In the genomic region with DNA sequence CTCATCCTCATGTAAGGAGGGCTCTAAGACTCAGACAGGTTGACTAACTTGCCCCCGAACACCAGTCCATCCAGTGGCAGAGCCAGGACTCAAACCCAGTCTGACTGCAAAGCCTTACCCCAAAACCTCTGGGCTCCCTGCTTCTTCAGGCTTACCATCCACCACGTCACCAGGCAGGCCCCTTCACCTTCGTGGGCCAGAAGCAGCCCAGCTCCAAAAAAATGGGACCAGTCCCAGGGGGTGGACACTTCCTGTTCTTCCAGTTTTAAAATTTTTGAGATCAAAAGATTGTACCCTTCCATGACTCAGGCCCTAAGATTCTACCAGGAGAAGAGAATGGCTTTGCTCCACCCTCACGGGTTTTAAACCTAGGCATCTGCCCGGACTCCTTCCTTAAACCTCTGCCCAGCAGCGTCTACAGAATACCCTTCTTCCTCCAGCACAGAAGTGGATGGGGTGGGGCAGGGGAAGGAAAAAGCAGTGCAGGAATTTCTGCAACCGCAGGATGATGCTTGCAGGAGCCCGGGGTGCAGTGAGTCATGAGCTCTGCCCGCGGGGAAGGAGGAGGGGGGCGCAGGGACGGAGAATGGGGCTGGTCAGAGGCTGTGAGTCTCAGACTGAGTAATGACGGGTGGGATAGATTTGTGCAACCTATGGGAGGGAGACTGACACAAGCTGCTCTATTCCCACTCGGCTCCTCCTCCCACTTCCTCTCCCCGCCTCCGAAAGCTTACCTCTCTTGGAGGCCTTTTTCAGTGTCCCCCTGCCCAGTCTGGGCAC, we compare ENCODE assay signal across 8 cellular contexts. TPM values are rescaled to one million over a fixed set of nuclear protein-coding genes. Genes with fewer than 3 reads are reported as not detected.
DNase-seq lines count a peak whose midpoint lies in the region; ATAC-seq and TF ChIP-seq lines count a peak whose summit lies in the region.

No MANE protein-coding gene starts in this region.

- H3K4me3 Mint-ChIP-seq in dendritic cell treated with granulocyte-macrophage colony-stimulating factor and Interleukin-4, amounts not matched to agents 40 ng/mL and 50 ng/mL, for 4 days = peak overlapping the region; percentile 73
- no peak overlapping the region for H3K4me3 Mint-ChIP-seq in mesothelial cell of epicardium

- H3K4me1 ChIP-seq in GM23248 (ENCODE audit: insufficient read depth) = peaks cover 91% of the 10 kb centered on the region
- peaks cover 89% of the 10 kb centered on the region for H3K4me1 ChIP-seq in RWPE2 (ENCODE audit: insufficient read depth, poor library complexity, severe bottlenecking)

- peak overlapping the region; percentile 82 for H3K4me2 ChIP-seq in GM23248 (ENCODE audit: unreplicated experiment)

- no peaks in the 10 kb centered on the region for H3K27me3 ChIP-seq in GM23248 (replicated peaks; ENCODE audit: insufficient read depth)
- no peaks in the 10 kb centered on the region for H3K27me3 ChIP-seq in RWPE2 (ENCODE audit: insufficient read depth, poor library complexity, severe bottlenecking)

- TF ChIP-seq CTCF in RWPE2 (IDR thresholded peaks at IDR 0.05; ENCODE audit: poor library complexity, severe bottlenecking) = no peak
- TF ChIP-seq CTCF in mesothelial cell of epicardium (IDR thresholded peaks at IDR 0.05; ENCODE audit: unreplicated experiment) = no peak

- H3K36me3 ChIP-seq in GM23248 (ENCODE audit: low read depth) = peaks cover 21% of the 10 kb centered on the region
- H3K36me3 ChIP-seq in RWPE2 (ENCODE audit: low read depth) = peaks cover 82% of the 10 kb centered on the region

- 6% methylated on average over 14 to 16 of the region's 16 CpGs for WGBS in GM23248 (ENCODE audit: low coverage in 1 of 2, low lambda C conversion rate in 2 of 2, missing lambda C conversion rate in 2 of 2), 2 experiments

- H3K79me2 ChIP-seq in GM23248 (ENCODE audit: insufficient read depth) = peaks cover 97% of the 10 kb centered on the region

- no peaks in the 10 kb centered on the region for H3K9me3 Mint-ChIP-seq in dendritic cell treated with granulocyte-macrophage colony-stimulating factor and Interleukin-4, amounts not matched to agents 40 ng/mL and 50 ng/mL, for 4 days
- H3K9me3 Mint-ChIP-seq in mesothelial cell of epicardium = no peaks in the 10 kb centered on the region

- H3K9me3 ChIP-seq in GM23248 (ENCODE audit: low read depth) (no peaks in the 10 kb centered on the region), RWPE2 (ENCODE audit: severe bottlenecking) (no peaks in the 10 kb centered on the region)

- H4K20me1 ChIP-seq in GM23248 (ENCODE audit: insufficient read depth) = no peaks in the 10 kb centered on the region

- no peaks in the 10 kb centered on the region for H3K9me2 ChIP-seq in GM23248 (ENCODE audit: insufficient read depth)

- H3K36me3 Mint-ChIP-seq in dendritic cell treated with granulocyte-macrophage colony-stimulating factor and Interleukin-4, amounts not matched to agents 40 ng/mL and 50 ng/mL, for 4 days (ENCODE audit: low read depth) = peaks cover 96% of the 10 kb centered on the region
- peaks cover 5% of the 10 kb centered on the region for H3K36me3 Mint-ChIP-seq in mesothelial cell of epicardium

- ATAC-seq in RWPE2 (ENCODE audit: low read depth) (peak; percentile 82), HG02678 (IDR thresholded peaks at IDR 0.05; ENCODE audit: unreplicated experiment) (no peak), GM18867 (IDR thresholded peaks at IDR 0.05; ENCODE audit: unreplicated experiment) (no peak), HG02852 (IDR thresholded peaks at IDR 0.05; ENCODE audit: unreplicated experiment) (no peak)

- no peak overlapping the region for H2AFZ ChIP-seq in GM23248

- H3K4me3 ChIP-seq in GM23248 = peak overlapping the region; percentile 44
- no peak overlapping the region for H3K4me3 ChIP-seq in RWPE2 (ENCODE audit: severe bottlenecking)

- peaks cover 97% of the 10 kb centered on the region for H3K4me1 Mint-ChIP-seq in dendritic cell treated with granulocyte-macrophage colony-stimulating factor and Interleukin-4, amounts not matched to agents 40 ng/mL and 50 ng/mL, for 4 days (ENCODE audit: low read depth)
- peaks cover 49% of the 10 kb centered on the region for H3K4me1 Mint-ChIP-seq in mesothelial cell of epicardium

- peak overlapping the region; percentile 84 for H3K27ac Mint-ChIP-seq in dendritic cell treated with granulocyte-macrophage colony-stimulating factor and Interleukin-4, amounts not matched to agents 40 ng/mL and 50 ng/mL, for 4 days
- H3K27ac Mint-ChIP-seq in mesothelial cell of epicardium = peak overlapping the region; percentile 96

- in situ Hi-C loops in GM23248 (cut with MboI) = no loop called here

- H3K27ac ChIP-seq in GM23248 = peak overlapping the region; percentile 84
- peak overlapping the region; percentile 98 for H3K27ac ChIP-seq in RWPE2 (ENCODE audit: poor library complexity, severe bottlenecking)

- no peaks in the 10 kb centered on the region for H3K27me3 Mint-ChIP-seq in dendritic cell treated with granulocyte-macrophage colony-stimulating factor and Interleukin-4, amounts not matched to agents 40 ng/mL and 50 ng/mL, for 4 days
- no peaks in the 10 kb centered on the region for H3K27me3 Mint-ChIP-seq in mesothelial cell of epicardium (ENCODE audit: low read depth)

- intact Hi-C loops in dendritic cell treated with granulocyte-macrophage colony-stimulating factor and Interleukin-4, amounts not matched to agents 40 ng/mL and 50 ng/mL, for 4 days (cut with micrococcal nuclease) = no loop called here

- H3F3A ChIP-seq in GM23248 (ENCODE audit: insufficient read depth) = peaks cover 73% of the 10 kb centered on the region

- DNase-seq in GM23248 (peak; percentile 99), RWPE2 (ENCODE audit: low spot score) (peak; percentile 98), mesothelial cell of epicardium (ENCODE audit: low spot score in 2 of 2, unreplicated experiment in 2 of 2) (peak; percentile 45 to 60), T-helper 9 cell (no peak)

- H3K9ac ChIP-seq in GM23248 = peak overlapping the region; percentile 59

RNA-seq across cellular contexts. Expression of a gene that starts 50.4 kb away (rescaled TPM):
- total RNA-seq in GM23248 (2014; rRNA removed; shearing (Covaris generic)) = 28.5 and 61.8 TPM in 2 replicates
- polyA plus RNA-seq in GM23248 (2016; fragmentation: Nextera tagmentation; extraction: Ambion mirVana) = 42.3 and 43.7 TPM in 2 replicates
- total RNA-seq in mesothelial cell of epicardium = 94.9 to 112 TPM (median 105 TPM) in 3 replicates
